In the genomic region with DNA sequence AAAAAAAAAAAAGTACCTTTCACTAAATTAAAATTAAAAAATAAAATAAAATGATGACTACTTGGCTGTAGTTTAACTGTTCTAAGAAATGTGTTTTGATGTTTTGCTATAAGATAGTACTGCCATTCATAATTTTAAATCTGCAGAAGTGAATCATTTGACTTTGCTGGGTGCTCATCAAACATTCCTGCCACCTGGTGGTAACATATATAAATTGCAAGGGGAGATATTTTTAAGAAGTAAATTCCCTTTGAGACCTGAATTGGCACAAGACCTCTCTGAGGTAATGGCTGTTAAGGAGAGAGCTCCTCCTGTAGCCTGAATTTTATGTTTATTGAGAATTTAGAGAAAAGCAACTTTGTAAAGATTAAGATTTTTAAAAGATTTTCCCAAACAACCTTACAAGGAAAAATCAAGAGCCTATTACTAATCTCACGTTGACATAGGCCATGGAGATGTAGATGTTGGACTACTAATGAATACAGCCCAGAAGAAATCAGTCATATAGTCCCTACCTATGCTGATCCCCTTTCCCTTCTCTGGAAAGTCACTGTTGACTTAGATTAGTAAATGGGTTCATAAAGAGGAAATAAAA, we compare ENCODE assay signal across 8 cellular contexts. TPM values are rescaled to one million over a fixed set of nuclear protein-coding genes. Genes with fewer than 3 reads are reported as not detected.
DNase-seq lines count a peak whose midpoint lies in the region; ATAC-seq and TF ChIP-seq lines count a peak whose summit lies in the region.

No MANE protein-coding gene starts in this region.

- H3K4me1 ChIP-seq in adrenal gland (replicated peaks in 1 of 2) = no peaks in the 10 kb centered on the region
- H3K4me1 ChIP-seq in lung (ENCODE audit: control insufficient read depth in 2 of 2, insufficient read depth in 2 of 2, low read length in 2 of 2) = no peaks in the 10 kb centered on the region

- peaks cover 25% of the 10 kb centered on the region for H3K27me3 Mint-ChIP-seq in Calu3 (ENCODE audit: unreplicated experiment)

- H3K36me3 ChIP-seq in adrenal gland (replicated peaks in 1 of 2) = no peaks in the 10 kb centered on the region
- H3K36me3 ChIP-seq in lung (ENCODE audit: control insufficient read depth in 2 of 2, insufficient read depth in 2 of 2, low read length in 2 of 2) = no peaks in the 10 kb centered on the region

- H3K27ac Mint-ChIP-seq in Calu3 (ENCODE audit: unreplicated experiment) = no peak overlapping the region

- ATAC-seq in lung (ENCODE audit: insufficient read depth, low FRiP score) (no peak), HG03108 (IDR thresholded peaks at IDR 0.05; ENCODE audit: unreplicated experiment) (no peak)

- no peak for DNase-seq in Calu3
- DNase-seq in Jurkat, Clone E6-1 (ENCODE audit: low read depth, low spot score) = peak; percentile 29
- DNase-seq in adrenal gland = no peak
- no peak for DNase-seq in lung (ENCODE audit: low spot score)
- no peak for DNase-seq in stimulated activated CD4-positive, alpha-beta T cell treated with anti-CD3 and anti-CD28 coated beads, Interleukin-4, amount 100 ng/mL, for 24 hours
- no peak for DNase-seq in NCI-H69 (lab: John Stamatoyannopoulos, UW)
- DNase-seq in activated CD4-positive, alpha-beta T cell treated with anti-CD3 and anti-CD28 coated beads for 1 hour = no peak

- no peaks in the 10 kb centered on the region for H3K4me1 Mint-ChIP-seq in Calu3 (ENCODE audit: low read depth, unreplicated experiment)

- H3K27me3 ChIP-seq in adrenal gland = no peaks in the 10 kb centered on the region
- no peaks in the 10 kb centered on the region for H3K27me3 ChIP-seq in lung (ENCODE audit: control insufficient read depth, insufficient read depth)

- BruUV-seq in Calu3 (replicated peaks; lab: Mats Ljungman, UMichigan) = no TSS peak

- no peaks in the 10 kb centered on the region for H3K36me3 Mint-ChIP-seq in Calu3 (ENCODE audit: insufficient read depth, unreplicated experiment)

- TF ChIP-seq CTCF in Calu3 (IDR thresholded peaks at IDR 0.05; ENCODE audit: unreplicated experiment) (peak; percentile 49), adrenal gland (IDR thresholded peaks at IDR 0.05) (peak in 5 of 6 experiments; percentile 6 to 45 (median 26)), lung (IDR thresholded peaks at IDR 0.05; ENCODE audit: control extremely low read depth, extremely low read depth) (peak; percentile 3)

- WGBS in adrenal gland, 4 donors = 89 to 96% (median 92%) methylated on average over 1 of the region's 1 CpG
- 100% methylated on average over 1 of the region's 1 CpG for WGBS in lung, 2 donors

- CTCF ChIA-PET in Calu3 (lab: Charles Lee) = interaction anchor here (0.6 kb wide), 1 partner anchor 378 kb away, joined by 6 read pairs; no protein-coding TSS in a partner anchor

- H3K9me3 ChIP-seq in adrenal gland (replicated peaks in 1 of 3) (peaks cover 0 to 15% (median 6%) of the 10 kb centered on the region in 3 donors), lung (ENCODE audit: control insufficient read depth in 2 of 2, insufficient read depth in 1 of 2, low read length in 1 of 2) (peaks cover 2 to 7% of the 10 kb centered on the region in 2 donors)

- TF ChIP-seq POLR2A in adrenal gland (IDR thresholded peaks at IDR 0.05) = no peak

- peaks cover 7% of the 10 kb centered on the region for H3K9me3 Mint-ChIP-seq in Calu3 (ENCODE audit: low read depth, unreplicated experiment)

- H3K4me3 ChIP-seq in Jurkat, Clone E6-1 (ENCODE audit: low read length) = no peak overlapping the region
- H3K4me3 ChIP-seq in adrenal gland (no peak overlapping the region), lung (no peak overlapping the region)

- intact Hi-C loops in Calu3 (cut with micrococcal nuclease; ENCODE audit: unreplicated experiment) = no loop called here
- intact Hi-C loops in adrenal gland (cut with DNase I) = no loop called here

- H3K4me3 Mint-ChIP-seq in Calu3 (ENCODE audit: low read depth, unreplicated experiment) = no peak overlapping the region

- H3K27ac ChIP-seq in adrenal gland (no peak overlapping the region), lung (ENCODE audit: low read depth in 1 of 2, low read length in 1 of 2) (no peak overlapping the region)

RNA-seq across cellular contexts. Expression of a gene that starts 11.9 kb away (rescaled TPM):
- total RNA-seq in Calu3 (2022) (17.8 and 20.2 TPM in 2 replicates), adrenal gland (10 to 100 TPM in 7 of 8 donors, 1 to 10 TPM in 1; 8.4 to 30.0 (median 18.4) TPM), lung (10 to 100 TPM; 13.0 to 33.8 TPM)
- polyA plus RNA-seq in Jurkat, Clone E6-1 (2012; ENCODE audit: insufficient read depth, insufficient read length) = 45.1 TPM
- polyA plus RNA-seq in adrenal gland (10 to 100 TPM; 18.2 to 33.3 (median 24.9) TPM), lung (10 to 100 TPM; 12.0 to 26.7 TPM)
